In genomic region chr4:183727482-183727881, GRCh38 we compare ENCODE assay signal across 11 cellular contexts.
"Had no signal": no experiment of that assay in that cellular context is flagged by ENCODE, and none has a peak within 500 bp of the region (broad histone marks: within the 10 kb centered on the region; RNA-seq: fewer than 3 reads in every experiment).

No MANE protein-coding gene starts in this region.

- H3K4me3 ChIP-seq: GM23248, GM23338, HAP-1 had no signal

- DNase-seq: GM23248, GOT3, H7, H9, HCEC 1CT, HFFc6 had no signal

- H3K4me3 Mint-ChIP-seq: GM23338, H9, HFFc6 had no signal

- H3K4me2 ChIP-seq: GM23338 had no signal

- H3K36me3 ChIP-seq: HAP-1 had no signal

- H3K27ac ChIP-seq: GM23248 had no signal

- H2AFZ ChIP-seq: GM23248, GM23338 had no signal

- H3K9me3 ChIP-seq: HAP-1 had no signal

- FAIRE-seq: H1, H54 had no signal

- ATAC-seq: GM23338, HCT116 had no signal

- H3K9me3 Mint-ChIP-seq: GM23338 had no signal

- H3K9ac ChIP-seq: GM23248 had no signal

- H3K27ac Mint-ChIP-seq: GM23338, H9, HFFc6 had no signal
